Comparison of ENCODE assay signal across 14 cellular contexts in genomic region chr14:103130965-103131364, GRCh38. TPM values are rescaled to one million over a fixed set of nuclear protein-coding genes. Genes with fewer than 3 reads are reported as not detected.
DNase-seq lines count a peak whose midpoint lies in the region; ATAC-seq and TF ChIP-seq lines count a peak whose summit lies in the region.
"Had no signal": no experiment of that assay in that cellular context is flagged by ENCODE, and none has a peak within 500 bp of the region (broad histone marks: within the 10 kb centered on the region; RNA-seq: fewer than 3 reads in every experiment).

No MANE protein-coding gene starts in this region.

- TF ChIP-seq POLR2A in gastroesophageal sphincter (IDR thresholded peaks at IDR 0.05) = no peak

- peak; percentile 77 for ATAC-seq in gastroesophageal sphincter
- ATAC-seq in GM19023 (IDR thresholded peaks at IDR 0.05; ENCODE audit: unreplicated experiment) = no peak
- ATAC-seq: mucosa of descending colon had no signal

- DNase-seq in LNCaP clone FGC (ENCODE audit: low read depth) (peak; percentile 38), adipocyte (ENCODE audit: low read depth) (peak; percentile 29), stromal cell of bone marrow (ENCODE audit: low read depth) (peak; percentile 62), NOMO-1 (lab: John Stamatoyannopoulos, UW; ENCODE audit: unreplicated experiment in 2 of 2) (no peak), DMS153 (lab: John Stamatoyannopoulos, UW) (no peak)
- DNase-seq: activated CD4-positive, CD25-positive, alpha-beta regulatory T cell; activated naive CD8-positive, alpha-beta T cell treated with anti-CD3 and anti-CD28 coated beads for 36 hours; KG1; mucosa of descending colon; stimulated activated CD4-positive, alpha-beta T cell treated with anti-CD3 and anti-CD28 coated beads, Interleukin-2, amount 100 ng/mL, for 24 hours had no signal

- no peaks in the 10 kb centered on the region for H3K27me3 ChIP-seq in adipocyte (replicated peaks; ENCODE audit: control insufficient read depth, insufficient read depth, low read length)
- no peaks in the 10 kb centered on the region for H3K27me3 ChIP-seq in gastroesophageal sphincter

- H3K4me3 ChIP-seq in LNCaP clone FGC (ENCODE audit: low read depth, low read length) (no peak overlapping the region), adipocyte (ENCODE audit: low read length) (no peak overlapping the region), gastroesophageal sphincter (no peak overlapping the region)
- H3K4me3 ChIP-seq: mucosa of descending colon, thoracic aorta had no signal

- H3K27ac ChIP-seq in gastroesophageal sphincter = peak overlapping the region in 3 of 4 donors; percentile 63 to 65 (median 65)
- H3K27ac ChIP-seq: thoracic aorta had no signal

- WGBS in gastroesophageal sphincter (ENCODE audit: low coverage in 1 of 2), 2 donors = 19% methylated on average over 3 of the region's 8 CpGs; no CpG with 5 or more reads in 1 of the 2 donors

- no peaks in the 10 kb centered on the region for H3K9me3 ChIP-seq in adipocyte (ENCODE audit: control insufficient read depth, low read length)
- no peaks in the 10 kb centered on the region for H3K9me3 ChIP-seq in gastroesophageal sphincter
- H3K9me3 ChIP-seq: mucosa of descending colon, thoracic aorta had no signal

- no peak for TF ChIP-seq CTCF in LNCaP clone FGC (IDR thresholded peaks at IDR 0.05; ENCODE audit: control insufficient read depth, extremely low read depth, insufficient read depth)
- no peak for TF ChIP-seq CTCF in gastroesophageal sphincter (IDR thresholded peaks at IDR 0.05)

- H3K4me1 ChIP-seq in adipocyte (ENCODE audit: control insufficient read depth, insufficient read depth, low read length) = peaks cover 27% of the 10 kb centered on the region
- H3K4me1 ChIP-seq in gastroesophageal sphincter = peaks cover 0 to 64% (median 31%) of the 10 kb centered on the region in 3 donors

- peaks cover 67% of the 10 kb centered on the region for H3K36me3 ChIP-seq in adipocyte (ENCODE audit: control insufficient read depth, insufficient read depth, low read length, severe bottlenecking)
- peaks cover 0 to 65% of the 10 kb centered on the region in 2 donors for H3K36me3 ChIP-seq in gastroesophageal sphincter
- H3K36me3 ChIP-seq: thoracic aorta had no signal

- no peak overlapping the region for H3K9ac ChIP-seq in adipocyte (ENCODE audit: low read length)

- no peak for TF ChIP-seq EP300 in gastroesophageal sphincter (IDR thresholded peaks at IDR 0.05)

RNA-seq across cellular contexts. Expression of gene TNFAIP2, which starts 7.7 kb away (rescaled TPM):
- 10 to 100 TPM; 51.6 to 61.9 (median 59.1) TPM for total RNA-seq in gastroesophageal sphincter

RNA-seq across cellular contexts. Expression of gene EXOC3L4, which starts 36.4 kb away (rescaled TPM):
- total RNA-seq in gastroesophageal sphincter = 1 to 10 TPM in 1 of 4 donors, under 1 TPM in 2, not detected in 1; 0.40 to 3.6 (median 0.45) TPM
- total RNA-seq: activated naive CD8-positive, alpha-beta T cell treated with anti-CD3 and anti-CD28 coated beads for 36 hours; thoracic aorta had no signal

RNA-seq across cellular contexts. Expression of gene LBHD2, which starts 47.0 kb away (rescaled TPM):
- total RNA-seq in gastroesophageal sphincter = not detected
- total RNA-seq: activated naive CD8-positive, alpha-beta T cell treated with anti-CD3 and anti-CD28 coated beads for 36 hours; frontal cortex; mucosa of descending colon; thoracic aorta had no signal

Comparison
In these comparisons a context has a peak if more than half of its experiments do, and no peak if none do; other contexts are left out.
1. DNase-seq: peak in LNCaP clone FGC (single experiment), adipocyte (single experiment) and stromal cell of bone marrow (single experiment); none in NOMO-1 (0 of 2) and DMS153 (single experiment).